In the genomic region with DNA sequence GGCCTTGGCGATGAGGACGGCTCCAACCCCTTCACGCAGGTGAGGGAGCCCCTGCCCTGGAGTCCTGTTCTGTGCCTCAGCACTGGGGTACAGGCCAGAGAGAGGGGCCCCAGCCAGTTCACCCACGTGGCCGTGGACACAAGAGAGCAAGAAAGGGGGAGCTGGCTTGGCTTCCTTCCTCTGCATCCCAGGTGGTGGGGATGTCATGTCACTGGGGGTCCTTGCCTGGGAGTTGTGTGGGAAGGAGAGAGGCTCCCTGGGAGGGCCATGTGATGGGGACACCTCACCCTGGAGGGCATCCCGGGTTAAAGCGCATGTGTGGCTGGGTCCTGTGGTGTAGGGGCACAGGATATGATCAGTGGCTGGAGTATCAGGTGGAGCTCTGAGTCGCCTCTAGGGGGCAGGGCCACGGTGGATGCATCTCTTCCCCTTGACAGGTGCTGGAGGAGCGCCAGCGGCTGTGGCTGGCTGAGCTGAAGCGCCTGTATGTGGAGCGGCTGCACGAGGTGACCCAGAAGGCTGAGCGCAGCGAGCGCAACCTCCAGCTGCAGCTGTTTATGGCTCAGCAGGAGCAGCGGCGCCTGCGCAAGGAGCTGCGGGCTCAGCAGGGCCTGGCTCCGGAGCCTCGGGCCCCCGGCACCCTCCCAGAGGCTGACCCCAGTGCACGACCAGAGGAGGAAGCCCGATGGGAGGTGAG, we compare ENCODE assay signal across 1 cellular context.
TF ChIP-seq lines count a peak whose summit lies in the region.

No MANE protein-coding gene starts in this region.

TF ChIP-seq in HepG2, 621 proteins besides CTCF, POLR2A, EP300 and RAD21 (continued from another document and continues in another):
- TF ChIP-seq ZNF710 (CRISPR knock-in tag; IDR thresholded peaks at IDR 0.05; ENCODE audit: borderline replicate concordance) (no peak; the same call in 1 of the 2 replicates), GATAD1 (CRISPR knock-in tag; IDR thresholded peaks at IDR 0.05) (no peak), ZUFSP (CRISPR knock-in tag; IDR thresholded peaks at IDR 0.05; ENCODE audit: borderline replicate concordance) (no peak), NR2F1 (CRISPR knock-in tag; IDR thresholded peaks at IDR 0.05) (no peak), LCORL (IDR thresholded peaks at IDR 0.05) (no peak), LCORL (CRISPR knock-in tag; IDR thresholded peaks at IDR 0.05) (no peak), ZNF24 (IDR thresholded peaks at IDR 0.05) (no peak), NR2F6 (IDR thresholded peaks at IDR 0.05) (no peak), NR2F6 (CRISPR knock-in tag; IDR thresholded peaks at IDR 0.05) (no peak), TARDBP (CRISPR knock-in tag; IDR thresholded peaks at IDR 0.05) (no peak), EHMT2 (IDR thresholded peaks at IDR 0.05; ENCODE audit: borderline replicate concordance, low read depth, low read length) (no peak), ZBTB49 (CRISPR knock-in tag; IDR thresholded peaks at IDR 0.05; ENCODE audit: borderline replicate concordance) (no peak), PITX1 (CRISPR knock-in tag; IDR thresholded peaks at IDR 0.05) (0 out of 2 replicates have a peak, but pooled peaks have one; percentile 52), ZNF646 (CRISPR knock-in tag; IDR thresholded peaks at IDR 0.05) (no peak), ZBTB44 (CRISPR knock-in tag; IDR thresholded peaks at IDR 0.05) (no peak), ZNF614 (CRISPR knock-in tag; IDR thresholded peaks at IDR 0.05; ENCODE audit: borderline replicate concordance) (peak; percentile 40; the same call in 1 of the 2 replicates), ZNF784 (CRISPR knock-in tag; IDR thresholded peaks at IDR 0.05; ENCODE audit: borderline replicate concordance) (no peak), ZNF205 (CRISPR knock-in tag; IDR thresholded peaks at IDR 0.05) (no peak), SP1 (IDR thresholded peaks at IDR 0.05) (no peak), SP1 (CRISPR knock-in tag; IDR thresholded peaks at IDR 0.05) (no peak), CBFB (CRISPR knock-in tag; IDR thresholded peaks at IDR 0.05) (no peak), ZFP36 (IDR thresholded peaks at IDR 0.05; ENCODE audit: borderline replicate concordance, low read depth, low read length, partially characterized antibody) (no peak), NFKB2 (CRISPR knock-in tag; IDR thresholded peaks at IDR 0.05; ENCODE audit: borderline replicate concordance) (peak; percentile 81; the same call in 1 of the 2 replicates)
- TF ChIP-seq, protein P1, sequence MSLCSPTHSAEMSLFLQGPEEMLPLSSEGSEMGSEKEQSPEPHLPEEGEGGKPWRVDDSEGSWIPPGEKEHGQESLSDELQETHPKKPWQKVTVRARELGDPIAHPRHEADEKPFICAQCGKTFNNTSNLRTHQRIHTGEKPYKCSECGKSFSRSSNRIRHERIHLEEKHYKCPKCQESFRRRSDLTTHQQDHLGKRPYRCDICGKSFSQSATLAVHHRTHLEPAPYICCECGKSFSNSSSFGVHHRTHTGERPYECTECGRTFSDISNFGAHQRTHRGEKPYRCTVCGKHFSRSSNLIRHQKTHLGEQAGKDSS (CRISPR knock-in tag; IDR thresholded peaks at IDR 0.05; ENCODE audit: borderline replicate concordance, low read depth) = 0 out of 2 replicates have a peak, but pooled peaks have one; percentile 35
- TF ChIP-seq, protein P2, sequence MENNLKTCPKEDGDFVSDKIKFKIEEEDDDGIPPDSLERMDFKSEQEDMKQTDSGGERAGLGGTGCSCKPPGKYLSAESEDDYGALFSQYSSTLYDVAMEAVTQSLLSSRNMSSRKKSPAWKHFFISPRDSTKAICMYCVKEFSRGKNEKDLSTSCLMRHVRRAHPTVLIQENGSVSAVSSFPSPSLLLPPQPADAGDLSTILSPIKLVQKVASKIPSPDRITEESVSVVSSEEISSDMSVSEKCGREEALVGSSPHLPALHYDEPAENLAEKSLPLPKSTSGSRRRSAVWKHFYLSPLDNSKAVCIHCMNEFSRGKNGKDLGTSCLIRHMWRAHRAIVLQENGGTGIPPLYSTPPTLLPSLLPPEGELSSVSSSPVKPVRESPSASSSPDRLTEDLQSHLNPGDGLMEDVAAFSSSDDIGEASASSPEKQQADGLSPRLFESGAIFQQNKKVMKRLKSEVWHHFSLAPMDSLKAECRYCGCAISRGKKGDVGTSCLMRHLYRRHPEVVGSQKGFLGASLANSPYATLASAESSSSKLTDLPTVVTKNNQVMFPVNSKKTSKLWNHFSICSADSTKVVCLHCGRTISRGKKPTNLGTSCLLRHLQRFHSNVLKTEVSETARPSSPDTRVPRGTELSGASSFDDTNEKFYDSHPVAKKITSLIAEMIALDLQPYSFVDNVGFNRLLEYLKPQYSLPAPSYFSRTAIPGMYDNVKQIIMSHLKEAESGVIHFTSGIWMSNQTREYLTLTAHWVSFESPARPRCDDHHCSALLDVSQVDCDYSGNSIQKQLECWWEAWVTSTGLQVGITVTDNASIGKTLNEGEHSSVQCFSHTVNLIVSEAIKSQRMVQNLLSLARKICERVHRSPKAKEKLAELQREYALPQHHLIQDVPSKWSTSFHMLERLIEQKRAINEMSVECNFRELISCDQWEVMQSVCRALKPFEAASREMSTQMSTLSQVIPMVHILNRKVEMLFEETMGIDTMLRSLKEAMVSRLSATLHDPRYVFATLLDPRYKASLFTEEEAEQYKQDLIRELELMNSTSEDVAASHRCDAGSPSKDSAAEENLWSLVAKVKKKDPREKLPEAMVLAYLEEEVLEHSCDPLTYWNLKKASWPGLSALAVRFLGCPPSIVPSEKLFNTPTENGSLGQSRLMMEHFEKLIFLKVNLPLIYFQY (CRISPR knock-in tag; IDR thresholded peaks at IDR 0.05; ENCODE audit: borderline replicate concordance) = peak; percentile 46; the same call in 1 of the 2 replicates
- TF ChIP-seq, protein P3, sequence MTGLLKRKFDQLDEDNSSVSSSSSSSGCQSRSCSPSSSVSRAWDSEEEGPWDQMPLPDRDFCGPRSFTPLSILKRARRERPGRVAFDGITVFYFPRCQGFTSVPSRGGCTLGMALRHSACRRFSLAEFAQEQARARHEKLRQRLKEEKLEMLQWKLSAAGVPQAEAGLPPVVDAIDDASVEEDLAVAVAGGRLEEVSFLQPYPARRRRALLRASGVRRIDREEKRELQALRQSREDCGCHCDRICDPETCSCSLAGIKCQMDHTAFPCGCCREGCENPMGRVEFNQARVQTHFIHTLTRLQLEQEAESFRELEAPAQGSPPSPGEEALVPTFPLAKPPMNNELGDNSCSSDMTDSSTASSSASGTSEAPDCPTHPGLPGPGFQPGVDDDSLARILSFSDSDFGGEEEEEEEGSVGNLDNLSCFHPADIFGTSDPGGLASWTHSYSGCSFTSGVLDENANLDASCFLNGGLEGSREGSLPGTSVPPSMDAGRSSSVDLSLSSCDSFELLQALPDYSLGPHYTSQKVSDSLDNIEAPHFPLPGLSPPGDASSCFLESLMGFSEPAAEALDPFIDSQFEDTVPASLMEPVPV (CRISPR knock-in tag; IDR thresholded peaks at IDR 0.05) = no peak
